Comparison of ENCODE assay signal across 8 cellular contexts in the genomic region with DNA sequence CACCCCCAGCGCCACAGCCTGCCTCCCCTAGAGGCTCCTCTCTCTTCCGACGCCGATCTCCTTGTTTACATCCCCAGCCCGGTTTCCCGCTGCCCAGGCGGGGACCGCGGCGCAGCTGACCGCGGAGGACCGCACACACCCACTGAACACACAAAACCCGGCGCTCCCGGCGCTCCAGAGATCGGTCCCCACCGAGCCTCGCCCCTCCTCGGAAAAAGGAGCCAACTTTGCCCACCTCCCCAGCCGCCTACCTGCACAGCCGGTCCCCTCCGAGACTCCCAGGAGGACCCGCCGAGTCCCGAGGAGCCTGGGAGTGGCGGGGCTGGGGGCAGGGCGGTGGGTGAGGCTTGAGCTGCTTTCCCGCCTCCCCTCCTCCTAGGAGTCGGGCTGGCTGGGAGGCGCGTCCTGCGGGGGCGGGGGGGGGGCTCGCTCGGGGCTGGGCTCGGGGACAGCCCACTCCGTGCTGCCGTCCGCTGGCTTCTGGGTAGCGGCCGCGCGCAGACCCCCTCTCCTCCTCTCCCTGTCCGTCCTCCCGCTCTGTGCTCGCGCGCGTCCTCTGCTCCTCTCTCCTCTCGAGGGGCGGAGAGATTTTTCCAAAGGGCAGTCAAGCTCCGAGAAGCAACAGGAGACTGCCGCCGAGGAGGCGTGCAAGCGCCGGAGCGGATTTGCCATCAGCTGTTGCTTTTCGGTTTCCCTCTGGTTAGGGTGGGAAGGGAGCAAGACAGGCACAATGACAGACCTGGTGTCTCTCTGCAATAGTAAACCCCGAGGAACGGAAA. TPM values are rescaled to one million over a fixed set of nuclear protein-coding genes. Genes with fewer than 3 reads are reported as not detected.
DNase-seq lines count a peak whose midpoint lies in the region; ATAC-seq and TF ChIP-seq lines count a peak whose summit lies in the region.

A gene with protein sequence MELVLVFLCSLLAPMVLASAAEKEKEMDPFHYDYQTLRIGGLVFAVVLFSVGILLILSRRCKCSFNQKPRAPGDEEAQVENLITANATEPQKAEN (minus strand): TSS at position 318 of the 779 bp plus-strand sequence. CDS start 33,882 bp downstream, outside the sequence.

- CTCF ChIA-PET in PC-9 (lab: Charles Lee): interaction anchor here (0.6 kb wide), 1 partner anchor 484 kb away, joined by 4 read pairs; no protein-coding TSS in a partner anchor

- H3F3A ChIP-seq in PC-9 (ENCODE audit: insufficient read depth, low read depth): no peaks in the 10 kb centered on the region

- H2AFZ ChIP-seq in PC-9: no peak within 1 kb of the TSS

- DNase-seq in H4 (ENCODE audit: low spot score): no peak
- DNase-seq in NCI-H510A treated with DMSO at 0.1 percent for 48 hours (lab: John Stamatoyannopoulos, UW): peak; percentile 53
- peak in 15 of 61 donors; percentile 13 to 76 (median 34) for DNase-seq in caudate nucleus (lab: John Stamatoyannopoulos, UW)
- DNase-seq in left lobe of liver (ENCODE audit: low spot score): peak; percentile 44
- peak; percentile 19 for DNase-seq in stimulated activated naive CD8-positive, alpha-beta T cell treated with anti-CD3 and anti-CD28 coated beads, Interleukin-15, Interleukin-2, amounts not matched to agents 100 U/mL and 50 U/mL, for 24 hours
- DNase-seq in activated CD4-positive, CD25-positive, alpha-beta regulatory T cell (lab: John Stamatoyannopoulos, UW): no peak
- no peak for DNase-seq in PC-9

- no peak within 1 kb of the TSS for H3K4me2 ChIP-seq in PC-9

- H3K4me3 ChIP-seq in PC-9: no peak within 1 kb of the TSS

- H3K4me1 ChIP-seq in PC-9 (replicated peaks; ENCODE audit: insufficient read depth): no peaks in the 10 kb centered on the region

- no peaks in the 10 kb centered on the region for H3K9me3 ChIP-seq in PC-9 (ENCODE audit: insufficient read depth, low read depth)

- no TSS peak for BruUV-seq in PC-9 (replicated peaks; lab: Mats Ljungman, UMichigan)

- peaks cover 98% of the 10 kb centered on the region for H3K27me3 ChIP-seq in PC-9 (ENCODE audit: insufficient read depth, low read depth)

- no peak for TF ChIP-seq CTCF in PC-9 (conservative IDR thresholded peaks at IDR 0.05)

- H3K79me2 ChIP-seq in PC-9 (ENCODE audit: low read depth): no peaks in the 10 kb centered on the region

- H3K27ac ChIP-seq in caudate nucleus (ENCODE audit: low read depth, low read length) (peak within 1 kb of the TSS; percentile 52), PC-9 (no peak within 1 kb of the TSS)

- H3K9me2 ChIP-seq in PC-9 (ENCODE audit: insufficient read depth): no peaks in the 10 kb centered on the region

- no peaks in the 10 kb centered on the region for H4K20me1 ChIP-seq in PC-9 (ENCODE audit: insufficient read depth)

- intact Hi-C loops in PC-9 (cut with micrococcal nuclease; ENCODE audit: unreplicated experiment): no loop called here

- POLR2A ChIA-PET in PC-9 (lab: Charles Lee; ENCODE audit: unreplicated experiment): no interaction called here

- H3K36me3 ChIP-seq in PC-9 (ENCODE audit: low read depth): no peaks in the 10 kb centered on the region

- peak; percentile 62 for ATAC-seq in left lobe of liver
- ATAC-seq in stimulated activated naive CD8-positive, alpha-beta T cell treated with anti-CD3 and anti-CD28 coated beads, Interleukin-15, Interleukin-2, amounts not matched to agents 100 U/mL and 50 U/mL, for 24 hours: peak; percentile 14
- ATAC-seq in HG03520 (IDR thresholded peaks at IDR 0.05; ENCODE audit: unreplicated experiment): no peak

RNA-seq across cellular contexts. Expression of the gene that starts here (rescaled TPM):
- total RNA-seq in H4 (2014; rRNA removed; shearing (Covaris generic)): 12.8 and 15.8 TPM in 2 replicates
- total RNA-seq in left lobe of liver (10.4 TPM), PC-9 (2021) (0.20 and 0.48 TPM in 2 replicates)

Comparison
In these comparisons a context has a peak if more than half of its experiments do, and no peak if none do; other contexts are left out.
1. DNase-seq: peak in NCI-H510A treated with DMSO at 0.1 percent for 48 hours (single experiment), left lobe of liver (single experiment) and stimulated activated naive CD8-positive, alpha-beta T cell treated with anti-CD3 and anti-CD28 coated beads, Interleukin-15, Interleukin-2, amounts not matched to agents 100 U/mL and 50 U/mL, for 24 hours (single experiment); none in H4 (single experiment), activated CD4-positive, CD25-positive, alpha-beta regulatory T cell (0 of 4) and PC-9 (0 of 2).